In the genomic region with DNA sequence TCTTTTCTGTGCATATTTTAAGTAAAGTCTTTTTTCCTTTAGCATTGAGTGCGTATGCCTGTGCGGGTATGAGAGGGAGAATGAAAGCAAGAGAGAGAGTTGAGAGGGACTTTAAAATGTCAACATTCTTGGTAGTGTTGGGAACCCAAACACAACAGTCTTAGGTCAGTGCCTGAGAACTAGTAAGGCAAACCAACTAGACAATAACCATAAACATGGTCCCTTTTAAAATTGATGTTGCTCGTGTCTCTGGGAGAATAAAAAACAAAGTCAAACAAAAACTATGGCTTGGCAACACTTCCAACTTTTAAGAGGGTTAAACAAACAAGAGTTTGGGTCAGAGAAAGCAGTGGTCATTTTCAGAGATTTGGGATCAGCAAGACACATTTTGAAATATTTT, we compare ENCODE assay signal across 13 cellular contexts.
"Had no signal": no experiment of that assay in that cellular context is flagged by ENCODE, and none has a peak within 500 bp of the region (broad histone marks: within the 10 kb centered on the region; RNA-seq: fewer than 3 reads in every experiment).

No MANE protein-coding gene starts in this region.

- H3K36me3 ChIP-seq: suprapubic skin, upper lobe of right lung had no signal

- H3K36me3 Mint-ChIP-seq: activated CD4-positive, alpha-beta memory T cell treated with anti-CD3 and anti-CD28 coated beads for 36 hours; stimulated activated naive B cell treated with anti-CD40 and anti-IgM and Interleukin-4, amounts not matched to agents 10 μg/mL and 1 μg/mL and 100 μg/mL, for 72 hours had no signal

- FAIRE-seq: bronchial epithelial cell had no signal

- H3K4me3 Mint-ChIP-seq: activated CD4-positive, alpha-beta memory T cell treated with anti-CD3 and anti-CD28 coated beads for 36 hours; activated naive CD8-positive, alpha-beta T cell; activated T-cell treated with anti-CD3 and anti-CD28 coated beads, Interleukin-2, amount 50 U/mL, for 4 hours; immature natural killer cell; stimulated activated naive B cell treated with anti-CD40 and anti-IgM and Interleukin-4, amounts not matched to agents 10 μg/mL and 1 μg/mL and 100 μg/mL, for 72 hours had no signal

- DNase-seq: activated CD4-positive, alpha-beta memory T cell treated with anti-CD3 and anti-CD28 coated beads for 36 hours; activated CD4-positive, alpha-beta T cell treated with anti-CD3 and anti-CD28 coated beads for 1 hour; activated gamma-delta T cell; activated T-cell treated with anti-CD3 and anti-CD28 coated beads, Interleukin-2, amount 50 U/mL, for 4 hours; immature natural killer cell; mucosa of descending colon; stimulated activated CD4-positive, alpha-beta T cell treated with anti-CD3 and anti-CD28 coated beads, Interleukin-2, amount 100 ng/mL, for 24 hours; stimulated activated naive B cell treated with anti-CD40 and anti-IgM and Interleukin-4, amounts not matched to agents 10 μg/mL and 1 μg/mL and 100 μg/mL, for 72 hours; T1000; upper lobe of right lung had no signal

- ATAC-seq: activated T-cell treated with anti-CD3 and anti-CD28 coated beads, Interleukin-2, amount 50 U/mL, for 4 hours; stimulated activated naive B cell treated with anti-CD40 and anti-IgM and Interleukin-4, amounts not matched to agents 10 μg/mL and 1 μg/mL and 100 μg/mL, for 72 hours had no signal

- H3K27ac Mint-ChIP-seq: activated CD4-positive, alpha-beta memory T cell treated with anti-CD3 and anti-CD28 coated beads for 36 hours; activated naive CD8-positive, alpha-beta T cell; immature natural killer cell; stimulated activated naive B cell treated with anti-CD40 and anti-IgM and Interleukin-4, amounts not matched to agents 10 μg/mL and 1 μg/mL and 100 μg/mL, for 72 hours had no signal

- H3K4me3 ChIP-seq: mucosa of descending colon, suprapubic skin, upper lobe of right lung had no signal

- H3K9me3 ChIP-seq: mucosa of descending colon, suprapubic skin, upper lobe of right lung had no signal

- H3K27me3 ChIP-seq: suprapubic skin, upper lobe of right lung had no signal

- H3K27ac ChIP-seq: suprapubic skin, upper lobe of right lung had no signal

- H3K9me3 Mint-ChIP-seq: activated CD4-positive, alpha-beta memory T cell treated with anti-CD3 and anti-CD28 coated beads for 36 hours; activated T-cell treated with anti-CD3 and anti-CD28 coated beads, Interleukin-2, amount 50 U/mL, for 4 hours; immature natural killer cell; stimulated activated naive B cell treated with anti-CD40 and anti-IgM and Interleukin-4, amounts not matched to agents 10 μg/mL and 1 μg/mL and 100 μg/mL, for 72 hours had no signal
